1 cellular context compared by ENCODE assay signal in the genomic region with DNA sequence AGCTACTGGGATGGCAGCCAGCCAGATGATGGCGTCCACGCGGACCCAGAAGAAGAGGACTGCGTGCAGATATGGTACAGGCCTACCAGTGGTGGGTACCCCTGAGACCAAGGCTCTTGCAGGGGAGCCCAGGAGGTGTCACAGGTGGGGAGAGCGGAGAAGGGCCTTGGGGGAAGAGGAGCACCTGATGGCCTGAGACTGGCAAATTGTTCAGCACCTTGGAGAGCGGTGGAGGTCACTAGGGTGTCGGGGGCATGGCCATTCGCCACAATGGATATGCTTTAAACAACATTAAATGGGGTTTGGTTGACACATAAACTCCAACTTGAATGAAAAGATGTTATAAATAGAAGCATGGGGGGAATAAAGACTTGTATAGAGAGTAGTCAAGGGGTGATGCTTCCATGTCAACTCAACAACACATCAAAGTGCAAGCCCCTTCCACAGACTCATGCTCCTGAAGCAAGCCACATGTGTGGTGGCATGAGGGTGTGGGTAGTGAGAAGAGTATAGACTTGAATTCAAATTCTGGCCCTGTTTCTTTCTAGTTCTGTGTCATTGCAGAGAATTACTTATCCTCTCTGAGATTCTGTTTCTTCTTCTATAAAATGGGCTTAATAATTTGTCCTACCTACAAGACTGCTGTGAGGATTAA.
TF ChIP-seq lines count a peak whose summit lies in the region.

No MANE protein-coding gene starts in this region.

TF ChIP-seq in K562, 482 proteins besides CTCF, POLR2A, EP300 and RAD21 (continued from another document):
- TF ChIP-seq REST (CRISPR knock-in tag; IDR thresholded peaks at IDR 0.05; ENCODE audit: low read depth) (peak; percentile 92), KDM2B (CRISPR knock-in tag; IDR thresholded peaks at IDR 0.05) (no peak), XRCC3 (IDR thresholded peaks at IDR 0.05) (no peak), TOE1 (IDR thresholded peaks at IDR 0.05; ENCODE audit: borderline replicate concordance) (no peak), TOE1 (CRISPR knock-in tag; IDR thresholded peaks at IDR 0.05; ENCODE audit: borderline replicate concordance, low read depth) (no peak), NR3C1 (CRISPR knock-in tag; IDR thresholded peaks at IDR 0.05) (no peak), MIER1 (IDR thresholded peaks at IDR 0.05; ENCODE audit: low read depth) (peak; percentile 95), GTF2E2 (tag; IDR thresholded peaks at IDR 0.05) (no peak), CREM (IDR thresholded peaks at IDR 0.05; ENCODE audit: low read depth) (peak; percentile 16; the same call in 1 of the 2 replicates), GATA2 (CRISPR knock-in tag; IDR thresholded peaks at IDR 0.05) (no peak), HDGF (IDR thresholded peaks at IDR 0.05) (no peak), ZNF217 (CRISPR knock-in tag; IDR thresholded peaks at IDR 0.05) (no peak), HDAC1 (IDR thresholded peaks at IDR 0.05) (no peak), ARNT (IDR thresholded peaks at IDR 0.05) (no peak), ZNF436 (CRISPR knock-in tag; IDR thresholded peaks at IDR 0.05) (no peak)
- TF ChIP-seq, protein P1, sequence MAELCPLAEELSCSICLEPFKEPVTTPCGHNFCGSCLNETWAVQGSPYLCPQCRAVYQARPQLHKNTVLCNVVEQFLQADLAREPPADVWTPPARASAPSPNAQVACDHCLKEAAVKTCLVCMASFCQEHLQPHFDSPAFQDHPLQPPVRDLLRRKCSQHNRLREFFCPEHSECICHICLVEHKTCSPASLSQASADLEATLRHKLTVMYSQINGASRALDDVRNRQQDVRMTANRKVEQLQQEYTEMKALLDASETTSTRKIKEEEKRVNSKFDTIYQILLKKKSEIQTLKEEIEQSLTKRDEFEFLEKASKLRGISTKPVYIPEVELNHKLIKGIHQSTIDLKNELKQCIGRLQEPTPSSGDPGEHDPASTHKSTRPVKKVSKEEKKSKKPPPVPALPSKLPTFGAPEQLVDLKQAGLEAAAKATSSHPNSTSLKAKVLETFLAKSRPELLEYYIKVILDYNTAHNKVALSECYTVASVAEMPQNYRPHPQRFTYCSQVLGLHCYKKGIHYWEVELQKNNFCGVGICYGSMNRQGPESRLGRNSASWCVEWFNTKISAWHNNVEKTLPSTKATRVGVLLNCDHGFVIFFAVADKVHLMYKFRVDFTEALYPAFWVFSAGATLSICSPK (IDR thresholded peaks at IDR 0.05; ENCODE audit: borderline replicate concordance) = no peak
- TF ChIP-seq, protein P2, sequence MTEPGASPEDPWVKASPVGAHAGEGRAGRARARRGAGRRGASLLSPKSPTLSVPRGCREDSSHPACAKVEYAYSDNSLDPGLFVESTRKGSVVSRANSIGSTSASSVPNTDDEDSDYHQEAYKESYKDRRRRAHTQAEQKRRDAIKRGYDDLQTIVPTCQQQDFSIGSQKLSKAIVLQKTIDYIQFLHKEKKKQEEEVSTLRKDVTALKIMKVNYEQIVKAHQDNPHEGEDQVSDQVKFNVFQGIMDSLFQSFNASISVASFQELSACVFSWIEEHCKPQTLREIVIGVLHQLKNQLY (CRISPR knock-in tag; conservative IDR thresholded peaks at IDR 0.05) = no peak
- TF ChIP-seq, protein P3, sequence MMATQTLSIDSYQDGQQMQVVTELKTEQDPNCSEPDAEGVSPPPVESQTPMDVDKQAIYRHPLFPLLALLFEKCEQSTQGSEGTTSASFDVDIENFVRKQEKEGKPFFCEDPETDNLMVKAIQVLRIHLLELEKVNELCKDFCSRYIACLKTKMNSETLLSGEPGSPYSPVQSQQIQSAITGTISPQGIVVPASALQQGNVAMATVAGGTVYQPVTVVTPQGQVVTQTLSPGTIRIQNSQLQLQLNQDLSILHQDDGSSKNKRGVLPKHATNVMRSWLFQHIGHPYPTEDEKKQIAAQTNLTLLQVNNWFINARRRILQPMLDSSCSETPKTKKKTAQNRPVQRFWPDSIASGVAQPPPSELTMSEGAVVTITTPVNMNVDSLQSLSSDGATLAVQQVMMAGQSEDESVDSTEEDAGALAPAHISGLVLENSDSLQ (IDR thresholded peaks at IDR 0.05) = no peak
